28 cellular contexts compared by ENCODE assay signal in genomic region chr20:40664891-40665290, GRCh38. TPM values are rescaled to one million over a fixed set of nuclear protein-coding genes. Genes with fewer than 3 reads are reported as not detected.
"Had no signal": no experiment of that assay in that cellular context is flagged by ENCODE, and none has a peak within 500 bp of the region (broad histone marks: within the 10 kb centered on the region; RNA-seq: fewer than 3 reads in every experiment).

No MANE protein-coding gene starts in this region.

- H3K9me3 Mint-ChIP-seq: activated CD4-positive, alpha-beta memory T cell treated with anti-CD3 and anti-CD28 coated beads, Interleukin-2, amount 10 ng/mL, durations not matched to agents 7 days and 5 days; activated CD4-positive, alpha-beta T cell treated with anti-CD3 and anti-CD28 coated beads, Interleukin-2, amount 10 ng/mL, durations not matched to agents 7 days and 5 days; activated naive CD4-positive, alpha-beta T cell treated with anti-CD3 and anti-CD28 coated beads, Interleukin-2, amount 10 ng/mL, durations not matched to agents 7 days and 5 days; activated naive CD4-positive, alpha-beta T cell treated with anti-CD3 and anti-CD28 coated beads, Interleukin-2, amount 50 U/mL, for 72 hours; activated naive CD8-positive, alpha-beta T cell treated with anti-CD3 and anti-CD28 coated beads, Interleukin-2, amount 10 ng/mL, durations not matched to agents 7 days and 5 days; activated T-cell treated with anti-CD3 and anti-CD28 coated beads, Interleukin-2, amount 50 U/mL, for 24 hours; activated T-cell treated with anti-CD3 and anti-CD28 coated beads, Interleukin-2, amount 50 U/mL, for 72 hours; central memory CD8-positive, alpha-beta T cell; dendritic cell treated with granulocyte-macrophage colony-stimulating factor and Interleukin-4, amounts not matched to agents 40 ng/mL and 50 ng/mL, for 4 days; endodermal cell; WTC11 had no signal

- H3K4me3 Mint-ChIP-seq: activated CD4-positive, alpha-beta memory T cell treated with anti-CD3 and anti-CD28 coated beads, Interleukin-2, amount 10 ng/mL, durations not matched to agents 7 days and 5 days; activated CD4-positive, alpha-beta T cell treated with anti-CD3 and anti-CD28 coated beads, Interleukin-2, amount 10 ng/mL, durations not matched to agents 7 days and 5 days; activated naive CD4-positive, alpha-beta T cell treated with anti-CD3 and anti-CD28 coated beads, Interleukin-2, amount 10 ng/mL, durations not matched to agents 7 days and 5 days; activated naive CD8-positive, alpha-beta T cell treated with anti-CD3 and anti-CD28 coated beads, Interleukin-2, amount 10 ng/mL, durations not matched to agents 7 days and 5 days; activated T-cell treated with anti-CD3 and anti-CD28 coated beads, Interleukin-2, amount 50 U/mL, for 24 hours; activated T-cell treated with anti-CD3 and anti-CD28 coated beads, Interleukin-2, amount 50 U/mL, for 72 hours; central memory CD8-positive, alpha-beta T cell; dendritic cell treated with granulocyte-macrophage colony-stimulating factor and Interleukin-4, amounts not matched to agents 40 ng/mL and 50 ng/mL, for 4 days; endodermal cell; WTC11 had no signal

- DNase-seq: activated CD4-positive, alpha-beta memory T cell treated with anti-CD3 and anti-CD28 coated beads, Interleukin-2, amount 10 ng/mL, durations not matched to agents 7 days and 5 days; activated CD4-positive, alpha-beta T cell treated with anti-CD3 and anti-CD28 coated beads for 1 hour; activated CD4-positive, alpha-beta T cell treated with anti-CD3 and anti-CD28 coated beads for 4 hours; activated CD4-positive, alpha-beta T cell treated with anti-CD3 and anti-CD28 coated beads, Interleukin-2, amount 10 ng/mL, durations not matched to agents 7 days and 5 days; activated CD4-positive, alpha-beta T cell treated with anti-CD3 and anti-CD28 coated beads, Interleukin-2, amount 50 U/mL, for 4 hours; activated CD8-positive, alpha-beta memory T cell treated with anti-CD3 and anti-CD28 coated beads, Interleukin-2, amount 50 U/mL, for 48 hours; activated gamma-delta T cell; activated naive CD4-positive, alpha-beta T cell; activated naive CD4-positive, alpha-beta T cell treated with anti-CD3 and anti-CD28 coated beads, Interleukin-2, amount 10 ng/mL, durations not matched to agents 7 days and 5 days; activated naive CD8-positive, alpha-beta T cell treated with anti-CD3 and anti-CD28 coated beads, Interleukin-2, amount 10 ng/mL, durations not matched to agents 7 days and 5 days; activated T-cell treated with anti-CD3 and anti-CD28 coated beads for 4 hours; activated T-cell treated with anti-CD3 and anti-CD28 coated beads, Interleukin-2, amount 50 U/mL, for 24 hours; activated T-cell treated with anti-CD3 and anti-CD28 coated beads, Interleukin-2, amount 50 U/mL, for 72 hours; brain microvascular endothelial cell; dorsolateral prefrontal cortex; effector memory CD4-positive, alpha-beta T cell; foreskin fibroblast; head of caudate nucleus; T-helper 2 cell had no signal

- ATAC-seq: activated naive CD4-positive, alpha-beta T cell treated with anti-CD3 and anti-CD28 coated beads, Interleukin-2, amount 50 U/mL, for 72 hours; activated T-cell treated with anti-CD3 and anti-CD28 coated beads, Interleukin-2, amount 50 U/mL, for 72 hours had no signal

- H3K27me3 Mint-ChIP-seq: activated CD4-positive, alpha-beta memory T cell treated with anti-CD3 and anti-CD28 coated beads, Interleukin-2, amount 10 ng/mL, durations not matched to agents 7 days and 5 days; activated CD4-positive, alpha-beta T cell treated with anti-CD3 and anti-CD28 coated beads, Interleukin-2, amount 10 ng/mL, durations not matched to agents 7 days and 5 days; activated naive CD8-positive, alpha-beta T cell treated with anti-CD3 and anti-CD28 coated beads, Interleukin-2, amount 10 ng/mL, durations not matched to agents 7 days and 5 days had no signal

- H3K27ac ChIP-seq: brain microvascular endothelial cell, coronary artery, dorsolateral prefrontal cortex had no signal

- FAIRE-seq: astrocyte, bronchial epithelial cell, frontal cortex had no signal

- H3K36me3 Mint-ChIP-seq: activated naive CD4-positive, alpha-beta T cell treated with anti-CD3 and anti-CD28 coated beads, Interleukin-2, amount 10 ng/mL, durations not matched to agents 7 days and 5 days; activated naive CD4-positive, alpha-beta T cell treated with anti-CD3 and anti-CD28 coated beads, Interleukin-2, amount 50 U/mL, for 72 hours; activated naive CD8-positive, alpha-beta T cell treated with anti-CD3 and anti-CD28 coated beads, Interleukin-2, amount 10 ng/mL, durations not matched to agents 7 days and 5 days; WTC11 had no signal

- H3K4me1 Mint-ChIP-seq: activated CD4-positive, alpha-beta memory T cell treated with anti-CD3 and anti-CD28 coated beads, Interleukin-2, amount 10 ng/mL, durations not matched to agents 7 days and 5 days; activated CD4-positive, alpha-beta T cell treated with anti-CD3 and anti-CD28 coated beads, Interleukin-2, amount 10 ng/mL, durations not matched to agents 7 days and 5 days; activated naive CD4-positive, alpha-beta T cell treated with anti-CD3 and anti-CD28 coated beads, Interleukin-2, amount 10 ng/mL, durations not matched to agents 7 days and 5 days; activated naive CD8-positive, alpha-beta T cell treated with anti-CD3 and anti-CD28 coated beads, Interleukin-2, amount 10 ng/mL, durations not matched to agents 7 days and 5 days; central memory CD8-positive, alpha-beta T cell; endodermal cell had no signal

- H3K4me3 ChIP-seq: coronary artery, dorsolateral prefrontal cortex had no signal

- H3K27ac Mint-ChIP-seq: activated CD4-positive, alpha-beta memory T cell treated with anti-CD3 and anti-CD28 coated beads, Interleukin-2, amount 10 ng/mL, durations not matched to agents 7 days and 5 days; activated CD4-positive, alpha-beta T cell treated with anti-CD3 and anti-CD28 coated beads, Interleukin-2, amount 10 ng/mL, durations not matched to agents 7 days and 5 days; activated naive CD4-positive, alpha-beta T cell treated with anti-CD3 and anti-CD28 coated beads, Interleukin-2, amount 10 ng/mL, durations not matched to agents 7 days and 5 days; activated naive CD4-positive, alpha-beta T cell treated with anti-CD3 and anti-CD28 coated beads, Interleukin-2, amount 50 U/mL, for 72 hours; activated naive CD8-positive, alpha-beta T cell treated with anti-CD3 and anti-CD28 coated beads, Interleukin-2, amount 10 ng/mL, durations not matched to agents 7 days and 5 days; activated T-cell treated with anti-CD3 and anti-CD28 coated beads, Interleukin-2, amount 50 U/mL, for 24 hours; activated T-cell treated with anti-CD3 and anti-CD28 coated beads, Interleukin-2, amount 50 U/mL, for 72 hours; dendritic cell treated with granulocyte-macrophage colony-stimulating factor and Interleukin-4, amounts not matched to agents 40 ng/mL and 50 ng/mL, for 4 days; endodermal cell; WTC11 had no signal

- H3K36me3 ChIP-seq: brain microvascular endothelial cell had no signal

RNA-seq across cellular contexts. Expression of gene MAFB, which starts 24.1 kb away (rescaled TPM):
- total RNA-seq: activated CD4-positive, alpha-beta T cell treated with anti-CD3 and anti-CD28 coated beads, Interleukin-2, amount 10 ng/mL, durations not matched to agents 7 days and 5 days had no signal
